Comparison of ENCODE assay signal across 11 cellular contexts in genomic region chr2:85886141-85886540, GRCh38. TPM values are rescaled to one million over a fixed set of nuclear protein-coding genes. Genes with fewer than 3 reads are reported as not detected.
DNase-seq lines count a peak whose midpoint lies in the region; ATAC-seq and TF ChIP-seq lines count a peak whose summit lies in the region.
"Had no signal": no experiment of that assay in that cellular context is flagged by ENCODE, and none has a peak within 500 bp of the region (broad histone marks: within the 10 kb centered on the region; RNA-seq: fewer than 3 reads in every experiment).

No MANE protein-coding gene starts in this region.

- peaks cover 66% of the 10 kb centered on the region for H3K4me1 Mint-ChIP-seq in activated T-cell treated with anti-CD3 and anti-CD28 coated beads, Interleukin-2, amount 50 U/mL, for 24 hours (ENCODE audit: low read depth)
- H3K4me1 Mint-ChIP-seq in brain (peaks cover 58% of the 10 kb centered on the region), naive B cell (peaks cover 48 to 79% (median 71%) of the 10 kb centered on the region in 3 donors), type B pancreatic cell (ENCODE audit: unreplicated experiment) (peaks cover 37% of the 10 kb centered on the region)

- H3K36me3 ChIP-seq in MG63: no peaks in the 10 kb centered on the region

- no peak for ATAC-seq in naive B cell (ENCODE audit: low read depth in 2 of 2)
- no peak for ATAC-seq in GM18517 (IDR thresholded peaks at IDR 0.05; ENCODE audit: unreplicated experiment)
- ATAC-seq: GM23338 had no signal

- peaks cover 24% of the 10 kb centered on the region for H3K36me3 Mint-ChIP-seq in activated T-cell treated with anti-CD3 and anti-CD28 coated beads, Interleukin-2, amount 50 U/mL, for 24 hours (ENCODE audit: low read depth)
- peaks cover 25% of the 10 kb centered on the region for H3K36me3 Mint-ChIP-seq in brain
- H3K36me3 Mint-ChIP-seq in naive B cell: peaks cover 7 to 13% of the 10 kb centered on the region in 2 donors
- H3K36me3 Mint-ChIP-seq in type B pancreatic cell: peaks cover 4% of the 10 kb centered on the region

- H3K27me3 ChIP-seq in MG63: no peaks in the 10 kb centered on the region

- H3K4me3 ChIP-seq in MG63: no peak overlapping the region
- H3K4me3 ChIP-seq: GM23338 had no signal

- H3K4me3 Mint-ChIP-seq in activated T-cell treated with anti-CD3 and anti-CD28 coated beads, Interleukin-2, amount 50 U/mL, for 24 hours: peak overlapping the region; percentile 18
- peak overlapping the region in 4 of 5 experiments; percentile 45 to 93 (median 86) for H3K4me3 Mint-ChIP-seq in brain
- peak overlapping the region in 7 of 8 donors; percentile 48 to 98 (median 95) for H3K4me3 Mint-ChIP-seq in naive B cell
- peak overlapping the region; percentile 21 for H3K4me3 Mint-ChIP-seq in type B pancreatic cell
- H3K4me3 Mint-ChIP-seq: GM23338 had no signal

- H3K27ac Mint-ChIP-seq in activated T-cell treated with anti-CD3 and anti-CD28 coated beads, Interleukin-2, amount 50 U/mL, for 24 hours: peak overlapping the region; percentile 10
- H3K27ac Mint-ChIP-seq in brain (peak overlapping the region in 2 of 5 experiments; percentile 88 to 90), naive B cell (peak overlapping the region in 5 of 6 donors; percentile 61 to 98 (median 87)), type B pancreatic cell (peak overlapping the region; percentile 80)
- H3K27ac Mint-ChIP-seq: GM23338 had no signal

- no peaks in the 10 kb centered on the region; the same call in 1 of the 2 replicates for H3K9me3 ChIP-seq in MG63

- peaks cover 9% of the 10 kb centered on the region for H3K9me3 Mint-ChIP-seq in activated T-cell treated with anti-CD3 and anti-CD28 coated beads, Interleukin-2, amount 50 U/mL, for 24 hours
- peaks cover 7 to 17% (median 14%) of the 10 kb centered on the region in 5 experiments for H3K9me3 Mint-ChIP-seq in brain
- peaks cover 4 to 12% (median 6%) of the 10 kb centered on the region in 7 donors for H3K9me3 Mint-ChIP-seq in naive B cell
- peaks cover 4% of the 10 kb centered on the region for H3K9me3 Mint-ChIP-seq in type B pancreatic cell

- DNase-seq in activated T-cell treated with anti-CD3 and anti-CD28 coated beads, Interleukin-2, amount 50 U/mL, for 24 hours: peak; percentile 46
- DNase-seq in activated T-cell treated with anti-CD3 and anti-CD28 coated beads, Interleukin-2, amount 50 U/mL, for 48 hours: no peak
- no peak for DNase-seq in naive B cell
- no peak for DNase-seq in type B pancreatic cell (ENCODE audit: extremely low spot score, unreplicated experiment)
- DNase-seq in MG63: no peak
- DNase-seq in foreskin melanocyte: no peak
- DNase-seq: GF-D8, NCI-H748 treated with DMSO at 0.1 percent for 48 hours had no signal

- TF ChIP-seq CTCF in brain (conservative IDR thresholded peaks at IDR 0.05) (no peak), type B pancreatic cell (conservative IDR thresholded peaks at IDR 0.05) (no peak)

- H3K27me3 Mint-ChIP-seq in activated T-cell treated with anti-CD3 and anti-CD28 coated beads, Interleukin-2, amount 50 U/mL, for 24 hours: no peaks in the 10 kb centered on the region
- peaks cover 14% of the 10 kb centered on the region for H3K27me3 Mint-ChIP-seq in brain
- H3K27me3 Mint-ChIP-seq in naive B cell: no peaks in the 10 kb centered on the region
- no peaks in the 10 kb centered on the region for H3K27me3 Mint-ChIP-seq in type B pancreatic cell

RNA-seq across cellular contexts. Expression of gene ST3GAL5, which starts 2.6 kb away (rescaled TPM):
- polyA plus RNA-seq in brain (ENCODE audit: insufficient read depth, low read depth, low replicate concordance) (24.7 TPM), naive B cell (ENCODE audit: low read depth in 6 of 6) (10 to 100 TPM; 16.7 to 29.0 (median 20.9) TPM)
- total RNA-seq in type B pancreatic cell (ENCODE audit: low replicate concordance): 12.9 and 16.7 TPM in 2 replicates
- 2.1 and 10.0 TPM in 2 replicates for total RNA-seq in MG63 (2014; rRNA removed; shearing (Covaris generic); ENCODE audit: low replicate concordance)

Comparison
In these comparisons a context has a peak if more than half of its experiments do, and no peak if none do; other contexts are left out.
1. H3K4me3 Mint-ChIP-seq: peak in every context shown above with its lines; median percentile 95 in naive B cell; 86 in brain; 21 in type B pancreatic cell; 18 in activated T-cell treated with anti-CD3 and anti-CD28 coated beads, Interleukin-2, amount 50 U/mL, for 24 hours.